7 cellular contexts compared by ENCODE assay signal in genomic region chr2:18656048-18656447, GRCh38.
"Had no signal": no experiment of that assay in that cellular context is flagged by ENCODE, and none has a peak within 500 bp of the region (broad histone marks: within the 10 kb centered on the region; RNA-seq: fewer than 3 reads in every experiment).

No MANE protein-coding gene starts in this region.

- H3K9ac ChIP-seq: GM23248, KMS-11 had no signal

- H3K4me3 ChIP-seq: GM23248 had no signal

- DNase-seq: GM23248, GOT3, H9, HCEC 1CT, KBM-7 had no signal

- H3K27ac ChIP-seq: GM23248, KMS-11 had no signal

- H2AFZ ChIP-seq: GM23248 had no signal

- H3K4me2 ChIP-seq: KMS-11 had no signal

- FAIRE-seq: H54 had no signal
